1 cellular context compared by ENCODE assay signal in genomic region chr17:3335876-3336275, GRCh38.
TF ChIP-seq lines count a peak whose summit lies in the region.

No MANE protein-coding gene starts in this region.

TF ChIP-seq in HepG2, 621 proteins besides CTCF, POLR2A, EP300 and RAD21:
- TF ChIP-seq SIX4 (CRISPR knock-in tag; IDR thresholded peaks at IDR 0.05) (no peak), SMC3 (IDR thresholded peaks at IDR 0.05; ENCODE audit: low read length) (peak; percentile 22; the same call in 1 of the 2 replicates)
